11 cellular contexts compared by ENCODE assay signal in the genomic region with DNA sequence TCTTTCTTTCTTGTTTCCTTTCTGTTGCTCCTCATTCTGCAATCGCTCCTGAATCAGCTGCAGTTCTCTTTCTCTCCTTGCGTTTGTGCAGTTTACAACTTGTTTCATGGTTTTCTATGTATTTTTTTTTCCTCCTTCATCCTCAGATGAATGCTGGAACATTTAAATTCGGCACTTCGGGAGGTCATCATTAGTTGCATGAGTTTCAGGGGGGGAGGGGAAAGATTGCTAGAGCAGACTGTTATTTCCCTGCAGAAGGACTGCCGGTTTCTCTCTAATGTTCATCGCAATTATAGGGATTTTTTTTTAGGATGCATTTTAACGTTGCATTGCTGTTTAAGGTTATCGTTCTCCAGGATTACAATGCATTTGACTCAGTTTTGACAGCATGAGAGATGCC. TPM values are rescaled to one million over a fixed set of nuclear protein-coding genes. Genes with fewer than 3 reads are reported as not detected.
DNase-seq lines count a peak whose midpoint lies in the region; ATAC-seq and TF ChIP-seq lines count a peak whose summit lies in the region.
"Had no signal": no experiment of that assay in that cellular context is flagged by ENCODE, and none has a peak within 500 bp of the region (broad histone marks: within the 10 kb centered on the region; RNA-seq: fewer than 3 reads in every experiment).

No MANE protein-coding gene starts in this region.

- H2AFZ ChIP-seq in mesenchymal stem cell (ENCODE audit: low read depth, low read length) = no peak overlapping the region

- peaks cover 11% of the 10 kb centered on the region for H3K4me1 ChIP-seq in mesenchymal stem cell (ENCODE audit: control insufficient read depth, insufficient read depth, low read depth, low read length)
- H3K4me1 ChIP-seq in thyroid gland = peaks cover 17 to 22% of the 10 kb centered on the region in 2 donors

- DNase-seq in T-helper 2 cell treated with Interferon-gamma antibody and Interleukin-4, amounts not matched to agents 5 μg/mL and 100 μg/mL, for 36 hours (ENCODE audit: low spot score) = no peak
- DNase-seq in T-helper 2 cell (no peak), choroid plexus epithelial cell (ENCODE audit: low read depth) (no peak), mesenchymal stem cell (no peak), thyroid gland (no peak), DMS 273 treated with DMSO at 0.1 percent for 48 hours (lab: John Stamatoyannopoulos, UW) (no peak)
- DNase-seq in stimulated activated naive CD4-positive, alpha-beta T cell (lab: John Stamatoyannopoulos, UW) = no peak
- DNase-seq: IMR-90; NK-92 treated with Interleukin-12 subunit alpha and Interleukin-12 subunit beta, amount 100 ng/mL, for 24 hours had no signal

- H3K14ac ChIP-seq in mesenchymal stem cell (ENCODE audit: low read length in 2 of 2) = no peak overlapping the region

- H4K8ac ChIP-seq in mesenchymal stem cell (ENCODE audit: low read length) = no peak overlapping the region

- H2BK5ac ChIP-seq in mesenchymal stem cell (ENCODE audit: low read depth, low read length, poor library complexity, severe bottlenecking) = no peak overlapping the region

- H4K91ac ChIP-seq in mesenchymal stem cell (ENCODE audit: low read length) = no peak overlapping the region

- ATAC-seq in GM18909 (IDR thresholded peaks at IDR 0.05; ENCODE audit: poor library complexity, unreplicated experiment) = no peak
- ATAC-seq: GM12878 had no signal

- H2AK5ac ChIP-seq in mesenchymal stem cell (ENCODE audit: low read length, severe bottlenecking) = no peak overlapping the region

- H3K27ac Mint-ChIP-seq in T-helper 2 cell treated with Interferon-gamma antibody and Interleukin-4, amounts not matched to agents 5 μg/mL and 100 μg/mL, for 36 hours = no peak overlapping the region

- no peaks in the 10 kb centered on the region for H3K36me3 Mint-ChIP-seq in T-helper 2 cell treated with Interferon-gamma antibody and Interleukin-4, amounts not matched to agents 5 μg/mL and 100 μg/mL, for 36 hours (ENCODE audit: low read depth)

- H2BK120ac ChIP-seq in mesenchymal stem cell (ENCODE audit: low read depth, low read length) = no peak overlapping the region

- peak overlapping the region; percentile 50 for H3K4me3 Mint-ChIP-seq in T-helper 2 cell treated with Interferon-gamma antibody and Interleukin-4, amounts not matched to agents 5 μg/mL and 100 μg/mL, for 36 hours

- H3K36me3 ChIP-seq in mesenchymal stem cell (ENCODE audit: control insufficient read depth in 1 of 2, insufficient read depth in 2 of 2, low read depth in 1 of 2, low read length in 2 of 2) = no peaks in the 10 kb centered on the region
- no peaks in the 10 kb centered on the region for H3K36me3 ChIP-seq in thyroid gland

- no peak overlapping the region for H2BK15ac ChIP-seq in mesenchymal stem cell (ENCODE audit: low read depth, poor library complexity, severe bottlenecking)

- peaks cover 23 to 34% of the 10 kb centered on the region in 2 experiments for H3K27me3 ChIP-seq in mesenchymal stem cell (ENCODE audit: control insufficient read depth in 1 of 2, insufficient read depth in 1 of 2, low read length in 2 of 2)
- no peaks in the 10 kb centered on the region for H3K27me3 ChIP-seq in thyroid gland

- no peak overlapping the region for H3K23ac ChIP-seq in mesenchymal stem cell (ENCODE audit: low read length in 2 of 2)

- TF ChIP-seq POLR2A in thyroid gland (IDR thresholded peaks at IDR 0.05) = no peak

- H3K4me1 Mint-ChIP-seq in T-helper 2 cell treated with Interferon-gamma antibody and Interleukin-4, amounts not matched to agents 5 μg/mL and 100 μg/mL, for 36 hours (ENCODE audit: low read depth) = peaks cover 2% of the 10 kb centered on the region

- H3K27me3 Mint-ChIP-seq in T-helper 2 cell treated with Interferon-gamma antibody and Interleukin-4, amounts not matched to agents 5 μg/mL and 100 μg/mL, for 36 hours (ENCODE audit: low read depth) = peaks cover 15% of the 10 kb centered on the region

- H3K9me3 ChIP-seq in mesenchymal stem cell (ENCODE audit: control insufficient read depth, low read length) (no peaks in the 10 kb centered on the region), thyroid gland (no peaks in the 10 kb centered on the region)

- H3K9me3 Mint-ChIP-seq in T-helper 2 cell treated with Interferon-gamma antibody and Interleukin-4, amounts not matched to agents 5 μg/mL and 100 μg/mL, for 36 hours = peaks cover under 1% of the 10 kb centered on the region

- H3K18ac ChIP-seq in mesenchymal stem cell (ENCODE audit: low read depth in 1 of 2, low read length in 2 of 2) = no peak overlapping the region

- peak overlapping the region; percentile 86 for H3K4me2 ChIP-seq in mesenchymal stem cell (ENCODE audit: low read length, poor library complexity, severe bottlenecking)

- no peak overlapping the region for H3K4ac ChIP-seq in mesenchymal stem cell (ENCODE audit: low read depth in 1 of 2, low read length in 2 of 2)

- no peak overlapping the region for H3K9ac ChIP-seq in mesenchymal stem cell (ENCODE audit: low read length)

- WGBS in mesenchymal stem cell = 4% methylated on average over 7 of the region's 8 CpGs
- WGBS in thyroid gland, 2 donors = 2% methylated on average over 8 of the region's 8 CpGs

- H3K27ac ChIP-seq in mesenchymal stem cell (ENCODE audit: low read length, poor library complexity, severe bottlenecking) = no peak overlapping the region
- peak overlapping the region; percentile 3 to 69 (median 49) for H3K27ac ChIP-seq in thyroid gland

- TF ChIP-seq CTCF in choroid plexus epithelial cell (conservative IDR thresholded peaks at IDR 0.05; ENCODE audit: low read depth, low read length) (no peak), thyroid gland (IDR thresholded peaks at IDR 0.05) (peak in 1 of 6 experiments; percentile 18)

- H2BK12ac ChIP-seq in mesenchymal stem cell (ENCODE audit: low read length in 2 of 2) = no peak overlapping the region

- intact Hi-C loops in thyroid gland (cut with DNase I) = no loop called here

- H3K4me3 ChIP-seq in choroid plexus epithelial cell (ENCODE audit: low read depth, low read length) (peak overlapping the region; percentile 51), mesenchymal stem cell (ENCODE audit: insufficient read depth in 1 of 2, low read depth in 1 of 2, low read length in 2 of 2) (peak overlapping the region in 1 of 2 experiments; percentile 69), thyroid gland (replicated peaks in 1 of 3) (peak overlapping the region in 2 of 3 donors; percentile 34)
- H3K4me3 ChIP-seq: GM12878 had no signal

- H3K79me1 ChIP-seq in mesenchymal stem cell (replicated peaks; ENCODE audit: low read length, poor library complexity, severe bottlenecking) = no peaks in the 10 kb centered on the region

RNA-seq across cellular contexts. Expression of a gene that starts 0.7 kb away (rescaled TPM):
- 0.28 TPM for polyA plus RNA-seq in mesenchymal stem cell (2013, experiment 1 of 2)
- 0.19 TPM for polyA plus RNA-seq in mesenchymal stem cell (2013, experiment 2 of 2)
- total RNA-seq in thyroid gland = 1 to 10 TPM in 2 of 4 donors, under 1 TPM in 2; 0.13 to 2.8 (median 1.3) TPM
